ENCODE assay signal across 8 cellular contexts in the genomic region with DNA sequence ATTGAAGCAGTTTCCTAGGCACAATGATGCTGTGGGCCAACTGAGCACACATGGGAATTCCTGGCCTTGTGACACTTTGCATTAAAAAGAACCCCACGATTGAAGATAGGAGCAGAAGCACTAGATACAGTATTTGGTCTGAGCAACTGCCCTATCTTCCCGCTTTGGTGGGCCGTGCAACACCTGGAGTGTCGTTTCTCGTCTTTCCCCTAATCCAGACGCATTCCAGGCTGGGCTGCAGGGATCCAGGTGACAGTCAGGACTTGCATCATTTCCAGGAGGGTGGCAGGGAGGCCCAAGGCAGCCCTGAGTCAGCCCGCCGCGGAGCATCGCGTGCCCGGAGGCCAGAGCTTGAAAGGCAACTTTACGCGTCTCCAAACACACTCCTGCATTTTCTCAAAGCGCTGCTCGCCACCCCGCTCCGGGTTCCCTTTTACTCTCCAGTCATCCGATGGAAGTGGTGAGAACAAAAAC. TPM values are rescaled to one million over a fixed set of nuclear protein-coding genes. Genes with fewer than 3 reads are reported as not detected.
DNase-seq lines count a peak whose midpoint lies in the region; ATAC-seq and TF ChIP-seq lines count a peak whose summit lies in the region.

No MANE protein-coding gene starts in this region.

- peak; percentile 83 for DNase-seq in Caki2 (ENCODE audit: low read depth)
- no peak for DNase-seq in activated T-cell treated with anti-CD3 and anti-CD28 coated beads, Interleukin-2, amount 50 U/mL, for 4 hours
- DNase-seq in glutamatergic neuron, result no peak
- DNase-seq in stimulated activated naive CD8-positive, alpha-beta T cell treated with anti-CD3 and anti-CD28 coated beads, Interleukin-15, Interleukin-2, amounts not matched to agents 100 U/mL and 50 U/mL, for 24 hours, result peak; percentile 37
- no peak for DNase-seq in A172 (ENCODE audit: low spot score)
- no peak for DNase-seq in G401 (ENCODE audit: low spot score)

- peaks cover 20% of the 10 kb centered on the region for H3K36me3 ChIP-seq in HUES48 (ENCODE audit: control insufficient read depth, insufficient read depth, low read length)

- H3K9me3 Mint-ChIP-seq in activated T-cell treated with anti-CD3 and anti-CD28 coated beads, Interleukin-2, amount 50 U/mL, for 4 hours, result no peaks in the 10 kb centered on the region
- H3K9me3 Mint-ChIP-seq in glutamatergic neuron (ENCODE audit: unreplicated experiment), result peaks cover 6% of the 10 kb centered on the region

- peak overlapping the region; percentile 86 for H3K9ac ChIP-seq in HUES48 (ENCODE audit: low read depth, low read length)

- H3K4me1 ChIP-seq in HUES48 (ENCODE audit: control insufficient read depth, insufficient read depth, low read length), result peaks cover 24% of the 10 kb centered on the region

- peak overlapping the region; percentile 70 for H3K27ac ChIP-seq in HUES48 (ENCODE audit: low read depth, low read length)

- H3K4me3 ChIP-seq in HUES48 (ENCODE audit: low read depth, low read length), result peak overlapping the region; percentile 68

- no peaks in the 10 kb centered on the region for H3K36me3 Mint-ChIP-seq in activated T-cell treated with anti-CD3 and anti-CD28 coated beads, Interleukin-2, amount 50 U/mL, for 4 hours (ENCODE audit: insufficient read depth)
- peaks cover under 1% of the 10 kb centered on the region for H3K36me3 Mint-ChIP-seq in glutamatergic neuron (ENCODE audit: unreplicated experiment)

- peaks cover 73% of the 10 kb centered on the region for H3K27me3 Mint-ChIP-seq in activated T-cell treated with anti-CD3 and anti-CD28 coated beads, Interleukin-2, amount 50 U/mL, for 4 hours (ENCODE audit: low read depth)
- peaks cover 24% of the 10 kb centered on the region for H3K27me3 Mint-ChIP-seq in glutamatergic neuron (ENCODE audit: unreplicated experiment)

- H3K27ac Mint-ChIP-seq in glutamatergic neuron (ENCODE audit: unreplicated experiment), result peak overlapping the region; percentile 44

- H3K27me3 ChIP-seq in HUES48 (ENCODE audit: control insufficient read depth, insufficient read depth, low read length), result peaks cover 28% of the 10 kb centered on the region

- in situ Hi-C loops in Caki2 (cut with HindIII; ENCODE audit: low pct_unique_long_range_greater_than_20kb, low sequenced_read_pairs), result no loop called here
- in situ Hi-C loops in G401 (cut with HindIII; ENCODE audit: low sequenced_read_pairs), result no loop called here

- peaks cover 33% of the 10 kb centered on the region for H3K4me1 Mint-ChIP-seq in activated T-cell treated with anti-CD3 and anti-CD28 coated beads, Interleukin-2, amount 50 U/mL, for 4 hours (ENCODE audit: low read depth)
- H3K4me1 Mint-ChIP-seq in glutamatergic neuron (ENCODE audit: low read depth, unreplicated experiment), result peaks cover 13% of the 10 kb centered on the region

- H3K9me3 ChIP-seq in HUES48 (ENCODE audit: control insufficient read depth, insufficient read depth, low read length), result no peaks in the 10 kb centered on the region

- ATAC-seq in activated T-cell treated with anti-CD3 and anti-CD28 coated beads, Interleukin-2, amount 50 U/mL, for 4 hours, result no peak
- no peak for ATAC-seq in stimulated activated naive CD8-positive, alpha-beta T cell treated with anti-CD3 and anti-CD28 coated beads, Interleukin-15, Interleukin-2, amounts not matched to agents 100 U/mL and 50 U/mL, for 24 hours
- no peak for ATAC-seq in GM18502 (IDR thresholded peaks at IDR 0.05; ENCODE audit: poor library complexity, unreplicated experiment)

- no peak for TF ChIP-seq CTCF in glutamatergic neuron (IDR thresholded peaks at IDR 0.05; ENCODE audit: partially characterized antibody, unreplicated experiment)

- H3K4me3 Mint-ChIP-seq in activated T-cell treated with anti-CD3 and anti-CD28 coated beads, Interleukin-2, amount 50 U/mL, for 4 hours, result peak overlapping the region; percentile 80
- H3K4me3 Mint-ChIP-seq in glutamatergic neuron (ENCODE audit: unreplicated experiment), result peak overlapping the region; percentile 99

RNA-seq across cellular contexts. Expression of a gene that starts 0.7 kb away (rescaled TPM):
- 25.5 and 92.7 TPM in 2 replicates for total RNA-seq in Caki2 (2014; rRNA removed; shearing (Covaris generic); ENCODE audit: low replicate concordance)
- total RNA-seq in activated T-cell treated with anti-CD3 and anti-CD28 coated beads, Interleukin-2, amount 50 U/mL, for 4 hours, result 1 to 10 TPM; 3.2 to 7.1 (median 4.1) TPM
- 14.0 TPM for total RNA-seq in glutamatergic neuron (ENCODE audit: unreplicated experiment)
- total RNA-seq in A172 (2014; rRNA removed; shearing (Covaris generic)), result 0.03 and 0.10 TPM in 2 replicates
- 0.03 and 1.1 TPM in 2 replicates for total RNA-seq in G401 (2014; rRNA removed; shearing (Covaris generic))

Comparison
In these comparisons a context has a peak if more than half of its experiments do, and no peak if none do; other contexts are left out.
1. DNase-seq: peak in Caki2 (single experiment) and stimulated activated naive CD8-positive, alpha-beta T cell treated with anti-CD3 and anti-CD28 coated beads, Interleukin-15, Interleukin-2, amounts not matched to agents 100 U/mL and 50 U/mL, for 24 hours (single experiment); none in activated T-cell treated with anti-CD3 and anti-CD28 coated beads, Interleukin-2, amount 50 U/mL, for 4 hours (single experiment), glutamatergic neuron (single experiment), A172 (single experiment) and G401 (single experiment).